Comparison of ENCODE assay signal across 8 cellular contexts in the genomic region with DNA sequence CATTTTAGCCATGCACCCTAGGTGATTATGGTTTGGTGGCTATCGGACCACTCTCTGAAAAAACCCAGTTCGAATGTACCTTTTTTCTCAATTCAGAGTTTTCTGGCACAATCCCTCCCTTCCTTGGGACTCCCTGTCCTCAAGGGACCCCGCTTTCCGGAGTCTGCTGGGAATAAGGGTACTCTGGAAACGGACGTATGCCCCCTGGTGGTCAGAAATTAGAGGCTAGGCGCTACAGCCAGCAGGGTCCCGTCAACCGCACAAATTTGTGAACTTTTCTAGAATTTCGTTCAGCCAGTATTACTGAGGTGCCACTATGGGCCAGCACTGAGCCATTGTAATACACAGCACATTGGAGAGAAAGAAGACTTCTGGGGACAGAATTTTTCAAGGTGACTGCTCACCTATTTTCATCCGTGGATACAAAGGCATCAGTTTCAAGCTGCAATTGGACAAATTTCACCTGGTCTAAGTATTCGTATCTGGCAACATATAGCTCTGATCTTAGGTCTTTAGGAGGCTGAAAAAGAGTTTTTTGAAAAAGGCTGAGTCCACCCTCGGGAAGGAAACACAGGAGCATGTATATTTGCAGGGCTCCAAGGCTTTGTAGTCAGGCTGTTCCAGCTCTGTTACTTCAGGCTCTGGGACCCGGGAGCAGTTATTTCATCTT. TPM values are rescaled to one million over a fixed set of nuclear protein-coding genes. Genes with fewer than 3 reads are reported as not detected.
DNase-seq lines count a peak whose midpoint lies in the region; TF ChIP-seq lines count a peak whose summit lies in the region.
"Had no signal": no experiment of that assay in that cellular context is flagged by ENCODE, and none has a peak within 500 bp of the region (broad histone marks: within the 10 kb centered on the region; RNA-seq: fewer than 3 reads in every experiment).

No MANE protein-coding gene starts in this region.

- H3K4me3 ChIP-seq in Loucy (ENCODE audit: low read length, poor library complexity, severe bottlenecking) (no peak overlapping the region), SK-N-MC (peak overlapping the region; percentile 62), trophoblast cell (ENCODE audit: low read depth, low read length) (no peak overlapping the region), transverse colon (no peak overlapping the region)

- no peak overlapping the region for H2AK5ac ChIP-seq in trophoblast cell (ENCODE audit: low read length)

- intact Hi-C loops in transverse colon (cut with DNase I; ENCODE audit: low total_unique reads): loop anchor here (2.0 kb wide), 1 partner anchor 71 kb away; no protein-coding TSS in a partner anchor

- no peak overlapping the region for H4K8ac ChIP-seq in trophoblast cell (ENCODE audit: low read depth, low read length)

- peak; percentile 44 for DNase-seq in SK-N-MC (ENCODE audit: low read depth, low spot score)
- DNase-seq in activated naive CD4-positive, alpha-beta T cell treated with Interleukin-2 at 50 U/mL for 16 hours: peak; percentile 71
- DNase-seq in globus pallidus (ENCODE audit: low spot score): peak; percentile 92
- peak; percentile 56 to 93 for DNase-seq in trophoblast cell
- peak; percentile 77 for DNase-seq in transverse colon

- H4K20me1 ChIP-seq in Loucy (ENCODE audit: insufficient read depth, low read length, poor library complexity, severe bottlenecking): no peaks in the 10 kb centered on the region

- no peak overlapping the region for H4K91ac ChIP-seq in trophoblast cell (ENCODE audit: low read depth, low read length)

- H2BK5ac ChIP-seq in trophoblast cell (ENCODE audit: low read depth, low read length, poor library complexity): no peak overlapping the region

- H3F3A ChIP-seq in Loucy (ENCODE audit: low read depth): no peaks in the 10 kb centered on the region

- no peak overlapping the region for H2BK120ac ChIP-seq in trophoblast cell (ENCODE audit: insufficient read depth, low read length, poor library complexity)

- no CpG with 5 or more reads among the region's 14 CpGs for WGBS in trophoblast cell (ENCODE audit: extremely low coverage, insufficient coverage, insufficient read length)
- WGBS in transverse colon (ENCODE audit: low coverage in 1 of 2), 2 donors: 14 to 19% methylated on average over 11 to 14 of the region's 14 CpGs

- TF ChIP-seq CTCF in GM12874 (IDR thresholded peaks at IDR 0.05; ENCODE audit: insufficient read depth, low read depth, low read length) (peak; percentile 81), Loucy (conservative IDR thresholded peaks at IDR 0.05; ENCODE audit: low read length) (peak; percentile 99), transverse colon (IDR thresholded peaks at IDR 0.05) (peak; percentile 90 to 95 (median 95))

- H4K12ac ChIP-seq in trophoblast cell (ENCODE audit: low read depth, low read length): no peak overlapping the region

- H3K23ac ChIP-seq in trophoblast cell (ENCODE audit: low read length): no peak overlapping the region

- H3K27ac ChIP-seq in SK-N-MC (peak overlapping the region; percentile 25; the same call in 1 of the 2 replicates), trophoblast cell (ENCODE audit: low read depth, low read length) (no peak overlapping the region), transverse colon (no peak overlapping the region)

- in situ Hi-C loops in transverse colon (cut with MboI; ENCODE audit: low pct_ligation_motif_present in 1 of 4, low pct_unique_long_range_greater_than_20kb in 1 of 4, low sequenced_read_pairs in 3 of 4): loop anchor here in 1 of 4 donors (10.0 kb wide), 1 partner anchor 75 kb away; no protein-coding TSS in a partner anchor

- H2BK12ac ChIP-seq in trophoblast cell (ENCODE audit: low read length): no peak overlapping the region

- no peaks in the 10 kb centered on the region for H3K79me2 ChIP-seq in Loucy (ENCODE audit: insufficient read depth, low read length)
- H3K79me2 ChIP-seq in trophoblast cell (ENCODE audit: control insufficient read depth, insufficient read depth, low read length, poor library complexity): no peaks in the 10 kb centered on the region

- TF ChIP-seq POLR2A in transverse colon (IDR thresholded peaks at IDR 0.05): no peak

- H3K9me2 ChIP-seq in Loucy (replicated peaks; ENCODE audit: low read depth, low read length): no peaks in the 10 kb centered on the region

- H3K36me3 ChIP-seq in Loucy (ENCODE audit: insufficient read depth, low read length): no peaks in the 10 kb centered on the region
- H3K36me3 ChIP-seq in SK-N-MC (ENCODE audit: insufficient read depth, low read length): no peaks in the 10 kb centered on the region
- H3K36me3 ChIP-seq in trophoblast cell (ENCODE audit: control insufficient read depth in 1 of 2, insufficient read depth in 2 of 2, low read length in 2 of 2): no peaks in the 10 kb centered on the region
- no peaks in the 10 kb centered on the region for H3K36me3 ChIP-seq in transverse colon

- H3K14ac ChIP-seq in trophoblast cell (ENCODE audit: low read length): no peak overlapping the region

- H3K9ac ChIP-seq in Loucy (ENCODE audit: low read depth, low read length, poor library complexity, severe bottlenecking): no peak overlapping the region
- peak overlapping the region; percentile 32 for H3K9ac ChIP-seq in SK-N-MC (ENCODE audit: insufficient read length)
- H3K9ac ChIP-seq in trophoblast cell (ENCODE audit: low read length): no peak overlapping the region

- H2AFZ ChIP-seq in Loucy (ENCODE audit: low read length): peak overlapping the region; percentile 79
- H2AFZ ChIP-seq in trophoblast cell (ENCODE audit: insufficient read depth, low read length, poor library complexity): no peak overlapping the region

- H3K4ac ChIP-seq in trophoblast cell (ENCODE audit: low read depth, low read length): no peak overlapping the region

- peak overlapping the region; percentile 1 for H3K4me2 ChIP-seq in Loucy (ENCODE audit: low read depth, low read length, poor library complexity, severe bottlenecking)
- H3K4me2 ChIP-seq in trophoblast cell (ENCODE audit: low read length): no peak overlapping the region

- H3K4me1 ChIP-seq in Loucy (ENCODE audit: insufficient read depth, low read length, poor library complexity, severe bottlenecking) (no peaks in the 10 kb centered on the region), trophoblast cell (ENCODE audit: control insufficient read depth in 1 of 2, insufficient read depth in 2 of 2, low read length in 2 of 2) (peaks cover 0 to 6% of the 10 kb centered on the region in 2 experiments), transverse colon (peaks cover 0 to 10% (median 8%) of the 10 kb centered on the region in 4 donors)

- no peak overlapping the region for H3K18ac ChIP-seq in trophoblast cell (ENCODE audit: low read length)

- H3K9me3 ChIP-seq in Loucy (ENCODE audit: insufficient read depth, low read depth, low read length) (no peaks in the 10 kb centered on the region), SK-N-MC (ENCODE audit: low read depth, low read length) (no peaks in the 10 kb centered on the region), trophoblast cell (ENCODE audit: insufficient read depth, low read depth, low read length) (no peaks in the 10 kb centered on the region), transverse colon (no peaks in the 10 kb centered on the region)

- TF ChIP-seq EP300 in transverse colon (IDR thresholded peaks at IDR 0.05; ENCODE audit: low read depth): no peak

- H3K27me3 ChIP-seq in Loucy (ENCODE audit: insufficient read depth, low read length, poor library complexity, severe bottlenecking) (no peaks in the 10 kb centered on the region), trophoblast cell (ENCODE audit: insufficient read depth, low read length) (no peaks in the 10 kb centered on the region), transverse colon (no peaks in the 10 kb centered on the region)

- no peaks in the 10 kb centered on the region for H3K79me1 ChIP-seq in trophoblast cell (ENCODE audit: low read length)

RNA-seq across cellular contexts. Expression of a gene that starts 27.1 kb away (rescaled TPM):
- polyA plus RNA-seq in trophoblast cell (2013): 5.8 and 6.1 TPM in 2 replicates
- not detected for total RNA-seq in transverse colon
- total RNA-seq: urinary bladder had no signal
- polyA plus RNA-seq: urinary bladder had no signal

RNA-seq across cellular contexts. Expression of a gene that starts 39.3 kb away (rescaled TPM):
- 15.5 and 16.9 TPM in 2 replicates for polyA plus RNA-seq in trophoblast cell (2013)
- 100 to 1,000 TPM; 112 to 191 (median 136) TPM for total RNA-seq in transverse colon
